ENCODE assay signal across 8 cellular contexts in the genomic region with DNA sequence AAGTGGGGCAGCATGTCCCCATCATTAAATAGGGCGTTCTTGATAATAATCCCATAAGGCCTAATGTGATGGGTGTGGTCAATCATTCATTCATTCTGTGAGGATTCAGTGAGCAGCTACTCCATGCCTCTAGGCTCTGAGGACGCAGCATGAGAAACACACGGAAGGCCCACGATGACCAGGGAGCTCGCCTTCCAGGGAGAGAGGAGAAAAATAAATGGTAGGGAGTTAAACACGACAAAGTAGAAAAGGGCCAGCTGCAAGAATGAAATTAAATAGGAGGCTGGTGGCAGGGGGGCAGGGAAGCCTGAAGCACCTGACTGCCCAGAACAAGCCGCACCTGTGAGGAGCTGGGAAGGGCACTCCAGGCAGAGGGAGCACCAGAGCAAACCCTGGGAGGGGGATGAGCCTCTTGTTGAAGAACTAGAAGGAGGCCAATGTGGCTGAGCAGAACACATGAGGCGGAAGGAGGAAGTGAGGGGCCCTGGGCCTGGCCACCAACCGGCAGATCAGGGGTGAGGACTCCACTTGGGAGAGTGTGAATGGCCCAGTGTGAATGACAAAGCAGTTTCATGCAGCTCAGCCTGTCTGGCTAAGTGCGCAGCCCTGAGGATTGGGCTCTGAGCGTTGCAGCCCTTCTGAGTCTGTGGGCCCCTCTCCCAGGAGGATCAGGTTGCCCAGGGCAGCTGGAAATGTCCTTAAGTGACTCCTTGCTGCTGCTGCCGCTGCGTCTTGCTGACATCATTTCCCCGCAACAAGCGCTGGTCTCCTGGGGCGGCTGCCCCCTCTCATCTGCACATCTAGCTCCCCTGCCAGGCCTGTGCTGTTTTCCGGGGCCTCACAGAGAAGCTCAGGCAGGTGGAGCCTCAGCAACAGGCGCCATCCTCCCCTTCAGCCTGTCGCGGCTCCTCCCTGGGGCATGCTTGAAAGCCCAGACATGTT.
DNase-seq lines count a peak whose midpoint lies in the region; ATAC-seq and TF ChIP-seq lines count a peak whose summit lies in the region.

No MANE protein-coding gene starts in this region.

- peak; percentile 21 to 48 for ATAC-seq in activated naive CD4-positive, alpha-beta T cell treated with anti-CD3 and anti-CD28 coated beads, Interleukin-2, amount 50 U/mL, for 72 hours
- no peak for ATAC-seq in GM18505 (IDR thresholded peaks at IDR 0.05; ENCODE audit: unreplicated experiment)

- no peaks in the 10 kb centered on the region for H3K27me3 Mint-ChIP-seq in activated CD4-positive, alpha-beta T cell treated with anti-CD3 and anti-CD28 coated beads, Interleukin-2, amount 10 ng/mL, durations not matched to agents 7 days and 5 days
- H3K27me3 Mint-ChIP-seq in immature natural killer cell (ENCODE audit: low read depth in 3 of 3) = peaks cover 5 to 13% (median 6%) of the 10 kb centered on the region in 3 donors

- peaks cover 55% of the 10 kb centered on the region for H3K4me1 Mint-ChIP-seq in activated CD4-positive, alpha-beta T cell treated with anti-CD3 and anti-CD28 coated beads, Interleukin-2, amount 10 ng/mL, durations not matched to agents 7 days and 5 days
- peaks cover 95 to 98% of the 10 kb centered on the region in 2 donors for H3K4me1 Mint-ChIP-seq in immature natural killer cell

- CTCF ChIA-PET in activated CD4-positive, alpha-beta T cell treated with anti-CD3 and anti-CD28 coated beads, Interleukin-2, amount 10 ng/mL, durations not matched to agents 7 days and 5 days (lab: Charles Lee) = interaction anchor here (1.0 to 1.9 kb wide), 6 partner anchors 8 to 208 kb away, joined by 3 to 14 read pairs (median 4); a partner anchor contains a TSS

- TF ChIP-seq POLR2A in GM18505 (IDR thresholded peaks at IDR 0.05; ENCODE audit: borderline replicate concordance, extremely low read depth, insufficient read depth, insufficient read length) = no peak

- no peaks in the 10 kb centered on the region for H3K9me3 Mint-ChIP-seq in activated CD4-positive, alpha-beta T cell treated with anti-CD3 and anti-CD28 coated beads, Interleukin-2, amount 10 ng/mL, durations not matched to agents 7 days and 5 days
- no peaks in the 10 kb centered on the region for H3K9me3 Mint-ChIP-seq in activated naive CD4-positive, alpha-beta T cell treated with anti-CD3 and anti-CD28 coated beads, Interleukin-2, amount 50 U/mL, for 72 hours
- no peaks in the 10 kb centered on the region for H3K9me3 Mint-ChIP-seq in immature natural killer cell

- POLR2A ChIA-PET in activated CD4-positive, alpha-beta T cell treated with anti-CD3 and anti-CD28 coated beads, Interleukin-2, amount 10 ng/mL, durations not matched to agents 7 days and 5 days (lab: Charles Lee) = no interaction called here

- no peaks in the 10 kb centered on the region for H3K36me3 Mint-ChIP-seq in activated CD4-positive, alpha-beta T cell treated with anti-CD3 and anti-CD28 coated beads, Interleukin-2, amount 10 ng/mL, durations not matched to agents 7 days and 5 days (ENCODE audit: low read depth)
- H3K36me3 Mint-ChIP-seq in activated naive CD4-positive, alpha-beta T cell treated with anti-CD3 and anti-CD28 coated beads, Interleukin-2, amount 50 U/mL, for 72 hours = no peaks in the 10 kb centered on the region
- peaks cover 0 to 10% (median 8%) of the 10 kb centered on the region in 3 donors for H3K36me3 Mint-ChIP-seq in immature natural killer cell

- H3K4me3 Mint-ChIP-seq in activated CD4-positive, alpha-beta T cell treated with anti-CD3 and anti-CD28 coated beads, Interleukin-2, amount 10 ng/mL, durations not matched to agents 7 days and 5 days = peak overlapping the region; percentile 80
- H3K4me3 Mint-ChIP-seq in immature natural killer cell = peak overlapping the region; percentile 88 to 95 (median 91)

- peak overlapping the region; percentile 89 for H3K27ac Mint-ChIP-seq in activated CD4-positive, alpha-beta T cell treated with anti-CD3 and anti-CD28 coated beads, Interleukin-2, amount 10 ng/mL, durations not matched to agents 7 days and 5 days
- peak overlapping the region; percentile 73 to 84 for H3K27ac Mint-ChIP-seq in activated naive CD4-positive, alpha-beta T cell treated with anti-CD3 and anti-CD28 coated beads, Interleukin-2, amount 50 U/mL, for 72 hours
- peak overlapping the region; percentile 77 to 99 (median 92) for H3K27ac Mint-ChIP-seq in immature natural killer cell

- peak; percentile 41 for DNase-seq in activated CD4-positive, alpha-beta T cell treated with anti-CD3 and anti-CD28 coated beads, Interleukin-2, amount 10 ng/mL, durations not matched to agents 7 days and 5 days
- DNase-seq in activated CD4-positive, alpha-beta T cell treated with anti-CD3 and anti-CD28 coated beads for 4 hours = no peak
- DNase-seq in NCI-H82 treated with DMSO at 0.1 percent for 48 hours (lab: John Stamatoyannopoulos, UW; ENCODE audit: unreplicated experiment) (peak; percentile 39), immature natural killer cell (peak; percentile 67 to 73 (median 71)), NCI-H446 treated with DMSO at 0.1 percent for 48 hours (lab: John Stamatoyannopoulos, UW) (no peak)
- DNase-seq in activated naive CD4-positive, alpha-beta T cell treated with anti-CD3 and anti-CD28 coated beads, Interleukin-2, amount 50 U/mL, for 72 hours (ENCODE audit: low spot score in 2 of 2) = no peak
- peak; percentile 4 for DNase-seq in stimulated activated CD8-positive, alpha-beta memory T cell treated with anti-CD3 and anti-CD28 coated beads, Interleukin-15, amount 100 ng/mL, for 1 hour (ENCODE audit: low read depth)

Comparison
In these comparisons a context has a peak if more than half of its experiments do, and no peak if none do; other contexts are left out.
1. DNase-seq: peak in activated CD4-positive, alpha-beta T cell treated with anti-CD3 and anti-CD28 coated beads, Interleukin-2, amount 10 ng/mL, durations not matched to agents 7 days and 5 days (single experiment), NCI-H82 treated with DMSO at 0.1 percent for 48 hours (single experiment), immature natural killer cell (3 of 3) and stimulated activated CD8-positive, alpha-beta memory T cell treated with anti-CD3 and anti-CD28 coated beads, Interleukin-15, amount 100 ng/mL, for 1 hour (single experiment); none in activated CD4-positive, alpha-beta T cell treated with anti-CD3 and anti-CD28 coated beads for 4 hours (0 of 2), activated naive CD4-positive, alpha-beta T cell treated with anti-CD3 and anti-CD28 coated beads, Interleukin-2, amount 50 U/mL, for 72 hours (0 of 2) and NCI-H446 treated with DMSO at 0.1 percent for 48 hours (single experiment).
2. Peak in every context shown above with its lines, with median percentiles within 50 percentile points of each other: H3K27ac Mint-ChIP-seq.